ENCODE assay signal across 16 cellular contexts in genomic region chr18:58213931-58214431, GRCh38.
DNase-seq lines count a peak whose midpoint lies in the region; ATAC-seq and TF ChIP-seq lines count a peak whose summit lies in the region.
"Had no signal": no experiment of that assay in that cellular context is flagged by ENCODE, and none has a peak within 500 bp of the region (broad histone marks: within the 10 kb centered on the region; RNA-seq: fewer than 3 reads in every experiment).

No MANE protein-coding gene starts in this region.

- TF ChIP-seq CTCF in Calu3 (IDR thresholded peaks at IDR 0.05; ENCODE audit: unreplicated experiment) (no peak), RWPE2 (IDR thresholded peaks at IDR 0.05; ENCODE audit: poor library complexity, severe bottlenecking) (no peak), endodermal cell (conservative IDR thresholded peaks at IDR 0.05) (no peak), nephron (IDR thresholded peaks at IDR 0.05; ENCODE audit: unreplicated experiment in 3 of 3) (no peak), WERI-Rb-1 (IDR thresholded peaks at IDR 0.05; ENCODE audit: low read depth, low read length) (no peak)

- no TSS peak for BruUV-seq in Calu3 (replicated peaks; lab: Mats Ljungman, UMichigan)

- H3K27me3 Mint-ChIP-seq in Calu3 (ENCODE audit: unreplicated experiment): no peaks in the 10 kb centered on the region
- no peaks in the 10 kb centered on the region for H3K27me3 Mint-ChIP-seq in endodermal cell (ENCODE audit: insufficient read depth)
- H3K27me3 Mint-ChIP-seq in nephron (ENCODE audit: low read depth): no peaks in the 10 kb centered on the region

- no peak overlapping the region for H3K9ac ChIP-seq in endodermal cell (ENCODE audit: extremely low read depth, low read length, poor library complexity, severe bottlenecking)
- H3K9ac ChIP-seq: neural progenitor cell had no signal

- no peaks in the 10 kb centered on the region for H3K27me3 ChIP-seq in RWPE2 (ENCODE audit: insufficient read depth, poor library complexity, severe bottlenecking)
- no peaks in the 10 kb centered on the region for H3K27me3 ChIP-seq in endodermal cell (ENCODE audit: control insufficient read depth, insufficient read depth, low read length, poor library complexity, severe bottlenecking)
- no peaks in the 10 kb centered on the region for H3K27me3 ChIP-seq in WERI-Rb-1 (ENCODE audit: insufficient read depth, low read depth, severe bottlenecking)
- H3K27me3 ChIP-seq in effector memory CD4-positive, alpha-beta T cell (replicated peaks; ENCODE audit: control insufficient read depth, insufficient read depth, low read length, poor library complexity, severe bottlenecking): no peaks in the 10 kb centered on the region
- H3K27me3 ChIP-seq in H7 (ENCODE audit: control insufficient read depth, insufficient read depth, low read length): no peaks in the 10 kb centered on the region
- H3K27me3 ChIP-seq: neural progenitor cell had no signal

- H3K36me3 Mint-ChIP-seq in Calu3 (ENCODE audit: insufficient read depth, unreplicated experiment) (peaks cover 30% of the 10 kb centered on the region), endodermal cell (ENCODE audit: low read depth) (no peaks in the 10 kb centered on the region), nephron (ENCODE audit: low read depth) (no peaks in the 10 kb centered on the region)
- H3K36me3 Mint-ChIP-seq: CD8-positive, alpha-beta T cell; neural progenitor cell had no signal

- peak overlapping the region; percentile 91 for H3K27ac ChIP-seq in RWPE2 (ENCODE audit: poor library complexity, severe bottlenecking)
- no peak overlapping the region for H3K27ac ChIP-seq in endodermal cell (ENCODE audit: low read depth, low read length)
- H3K27ac ChIP-seq in WERI-Rb-1: no peak overlapping the region
- no peak overlapping the region for H3K27ac ChIP-seq in effector memory CD4-positive, alpha-beta T cell (ENCODE audit: insufficient read depth, low read length, poor library complexity, severe bottlenecking)
- H3K27ac ChIP-seq: neural progenitor cell had no signal

- no peak for DNase-seq in Calu3
- DNase-seq in RWPE2 (ENCODE audit: low spot score): no peak
- no peak for DNase-seq in endodermal cell
- no peak for DNase-seq in WERI-Rb-1
- no peak for DNase-seq in stimulated activated CD4-positive, alpha-beta T cell treated with anti-CD3 and anti-CD28 coated beads, Interleukin-4, amount 100 ng/mL, for 1 hour
- DNase-seq in effector memory CD4-positive, alpha-beta T cell: no peak
- DNase-seq in H7: no peak
- DNase-seq: activated CD4-positive, alpha-beta T cell treated with anti-CD3 and anti-CD28 coated beads, Interleukin-2, amount 50 U/mL, for 4 hours; activated effector memory CD4-positive, alpha-beta T cell treated with Interleukin-2 at 50 U/mL for 16 hours; caudate nucleus; CD8-positive, alpha-beta T cell; NCI-H1417 treated with DMSO at 0.1 percent for 48 hours; small intestine had no signal

- H3K4me1 Mint-ChIP-seq in Calu3 (ENCODE audit: low read depth, unreplicated experiment) (peaks cover 90% of the 10 kb centered on the region), endodermal cell (peaks cover 31% of the 10 kb centered on the region), nephron (peaks cover 21% of the 10 kb centered on the region)

- intact Hi-C loops in Calu3 (cut with micrococcal nuclease; ENCODE audit: unreplicated experiment): no loop called here

- 0 out of 2 replicates have a peak, but pooled peaks cover 3% of the 10 kb centered on the region for H3K36me3 ChIP-seq in RWPE2 (ENCODE audit: low read depth)
- no peaks in the 10 kb centered on the region for H3K36me3 ChIP-seq in endodermal cell (ENCODE audit: control insufficient read depth, insufficient read depth, low read length)
- H3K36me3 ChIP-seq in WERI-Rb-1: no peaks in the 10 kb centered on the region
- H3K36me3 ChIP-seq in effector memory CD4-positive, alpha-beta T cell (ENCODE audit: control insufficient read depth, insufficient read depth, low read length): no peaks in the 10 kb centered on the region
- H3K36me3 ChIP-seq in H7 (replicated peaks; ENCODE audit: control insufficient read depth, insufficient read depth, low read length): no peaks in the 10 kb centered on the region
- H3K36me3 ChIP-seq: neural progenitor cell had no signal

- WGBS in endodermal cell (ENCODE audit: insufficient coverage in 1 of 2, insufficient read length in 1 of 2), 2 experiments: 40 to 58% methylated on average over 3 of the region's 3 CpGs

- H3K4me1 ChIP-seq in RWPE2 (ENCODE audit: insufficient read depth, poor library complexity, severe bottlenecking): peaks cover 86% of the 10 kb centered on the region
- peaks cover 9% of the 10 kb centered on the region for H3K4me1 ChIP-seq in endodermal cell (ENCODE audit: control insufficient read depth, insufficient read depth, low read length)
- H3K4me1 ChIP-seq in effector memory CD4-positive, alpha-beta T cell (ENCODE audit: control insufficient read depth, insufficient read depth, low read length, poor library complexity, severe bottlenecking): peaks cover 2% of the 10 kb centered on the region

- H3K4me3 ChIP-seq in RWPE2 (ENCODE audit: severe bottlenecking): no peak overlapping the region
- H3K4me3 ChIP-seq in endodermal cell (ENCODE audit: low read length): no peak overlapping the region
- no peak overlapping the region for H3K4me3 ChIP-seq in WERI-Rb-1 (ENCODE audit: low read depth, low read length)
- no peak overlapping the region for H3K4me3 ChIP-seq in effector memory CD4-positive, alpha-beta T cell (ENCODE audit: insufficient read depth, low read depth, low read length, poor library complexity, severe bottlenecking)
- H3K4me3 ChIP-seq in H7 (ENCODE audit: insufficient read depth, low read depth, low read length): no peak overlapping the region
- H3K4me3 ChIP-seq: neural progenitor cell had no signal

- H3K9me3 ChIP-seq in RWPE2 (ENCODE audit: severe bottlenecking): no peaks in the 10 kb centered on the region
- H3K9me3 ChIP-seq in endodermal cell (ENCODE audit: control insufficient read depth, low read length): no peaks in the 10 kb centered on the region
- H3K9me3 ChIP-seq in WERI-Rb-1 (ENCODE audit: severe bottlenecking): no peaks in the 10 kb centered on the region
- no peaks in the 10 kb centered on the region for H3K9me3 ChIP-seq in effector memory CD4-positive, alpha-beta T cell (ENCODE audit: control insufficient read depth, low read length)

- CTCF ChIA-PET in Calu3 (lab: Charles Lee): interaction anchor here (0.8 to 1.3 kb wide), 4 partner anchors 10 to 18 kb away, joined by 3 to 7 read pairs (median 4); no protein-coding TSS in a partner anchor

- H3K27ac Mint-ChIP-seq in Calu3 (ENCODE audit: unreplicated experiment): peak overlapping the region; percentile 83
- H3K27ac Mint-ChIP-seq in endodermal cell: peak overlapping the region; percentile 33
- H3K27ac Mint-ChIP-seq in nephron: peak overlapping the region; percentile 16 to 65 (median 29)
- H3K27ac Mint-ChIP-seq: CD8-positive, alpha-beta T cell; neural progenitor cell had no signal

- ATAC-seq in RWPE2 (ENCODE audit: low read depth): 0 out of 3 replicates have a peak, but pooled peaks have one; percentile 10
- ATAC-seq: CD8-positive, alpha-beta T cell; HepG2 had no signal

- H3K4me3 Mint-ChIP-seq in Calu3 (ENCODE audit: low read depth, unreplicated experiment) (peak overlapping the region; percentile 16), endodermal cell (no peak overlapping the region), nephron (no peak overlapping the region)
- H3K4me3 Mint-ChIP-seq: CD8-positive, alpha-beta T cell; neural progenitor cell had no signal

- H3K9me3 Mint-ChIP-seq in Calu3 (ENCODE audit: low read depth, unreplicated experiment) (no peaks in the 10 kb centered on the region), endodermal cell (no peaks in the 10 kb centered on the region), nephron (no peaks in the 10 kb centered on the region)
- H3K9me3 Mint-ChIP-seq: CD8-positive, alpha-beta T cell; neural progenitor cell had no signal

Comparison
In these comparisons a context has a peak if more than half of its experiments do, and no peak if none do; other contexts are left out.
1. H3K27ac Mint-ChIP-seq: peak in every context shown above with its lines; median percentile 83 in Calu3; 33 in endodermal cell; 29 in nephron.